Comparison of ENCODE assay signal across 1 cellular context in the genomic region with DNA sequence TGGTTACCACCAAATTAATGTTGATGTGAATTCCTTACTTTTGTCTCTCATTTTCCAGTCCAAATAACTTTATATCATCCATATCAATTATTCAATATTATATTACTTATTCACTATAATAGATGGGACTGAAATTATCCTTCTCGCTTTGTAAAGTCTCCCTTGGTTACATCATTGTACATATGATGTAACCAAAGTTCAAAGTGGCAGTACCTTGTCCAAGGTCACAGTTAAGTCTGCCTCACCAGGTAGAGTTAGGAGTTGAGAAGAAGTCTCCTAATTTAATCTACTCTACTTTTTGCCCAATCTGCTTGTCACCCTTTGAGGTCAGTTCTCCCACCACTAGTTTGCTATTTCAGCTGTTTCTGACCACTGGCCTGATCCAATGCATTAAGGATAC.
TF ChIP-seq lines count a peak whose summit lies in the region.

No MANE protein-coding gene starts in this region.

TF ChIP-seq in K562, 482 proteins besides CTCF, POLR2A, EP300 and RAD21 (continued from another document):
- TF ChIP-seq CEBPG (CRISPR knock-in tag; IDR thresholded peaks at IDR 0.05) (no peak), CEBPG (tag; conservative IDR thresholded peaks at IDR 0.05 in 1 of 2, IDR thresholded peaks at IDR 0.05 in 1 of 2) (peak in 1 of 2 experiments; percentile 34; a peak in 1 of 4 replicates), MYNN (IDR thresholded peaks at IDR 0.05) (no peak), MYNN (CRISPR knock-in tag; IDR thresholded peaks at IDR 0.05) (no peak), SIRT6 (IDR thresholded peaks at IDR 0.05; ENCODE audit: low read depth, low read length) (no peak)
- TF ChIP-seq, protein P1, sequence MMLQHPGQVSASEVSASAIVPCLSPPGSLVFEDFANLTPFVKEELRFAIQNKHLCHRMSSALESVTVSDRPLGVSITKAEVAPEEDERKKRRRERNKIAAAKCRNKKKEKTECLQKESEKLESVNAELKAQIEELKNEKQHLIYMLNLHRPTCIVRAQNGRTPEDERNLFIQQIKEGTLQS (IDR thresholded peaks at IDR 0.05), result peak; percentile 10; the same call in 1 of the 2 replicates
- TF ChIP-seq, protein P1 (CRISPR knock-in tag; conservative IDR thresholded peaks at IDR 0.05), result no peak
TF ChIP-seq in K562: peak in this region for 2.
